In genomic region chr15:92809064-92809879, GRCh38 we compare ENCODE assay signal across 8 cellular contexts.
DNase-seq lines count a peak whose midpoint lies in the region; ATAC-seq and TF ChIP-seq lines count a peak whose summit lies in the region.

No MANE protein-coding gene starts in this region.

- H2BK5ac ChIP-seq in IMR-90 (ENCODE audit: low read depth, low read length, poor library complexity, severe bottlenecking), result peak overlapping the region; percentile 95

- BruUV-seq in IMR-90 (replicated peaks; lab: Mats Ljungman, UMichigan), result TSS peak; percentile 94

- H3K4me1 ChIP-seq in IMR-90 (ENCODE audit: control insufficient read depth, insufficient read depth, low read length) (peaks cover 11% of the 10 kb centered on the region), OCI-LY3 (ENCODE audit: low read length) (peaks cover 29% of the 10 kb centered on the region), mucosa of rectum (ENCODE audit: control insufficient read depth in 2 of 2, insufficient read depth in 2 of 2, low read length in 2 of 2) (peaks cover 5 to 26% of the 10 kb centered on the region in 2 donors)

- H4K5ac ChIP-seq in IMR-90 (ENCODE audit: low read depth, low read length), result peak overlapping the region; percentile 99

- H2AK9ac ChIP-seq in IMR-90 (replicated peaks; ENCODE audit: low read depth, low read length, poor library complexity), result peak overlapping the region; percentile 100

- POLR2A ChIA-PET in IMR-90 (lab: Charles Lee; ENCODE audit: unreplicated experiment), result interaction anchor here (0.6 to 3.5 kb wide), 10 partner anchors 8 to 125 kb away, joined by 3 to 19 read pairs (median 5); partner anchors contain the start of gene CHD2

- peak overlapping the region; percentile 100 for H3K4ac ChIP-seq in IMR-90 (ENCODE audit: low read depth, low read length)

- in situ Hi-C loops in IMR-90 (cut with MboI; ENCODE audit: low sequenced_read_pairs), result loop anchor here (25.0 kb wide), 1 partner anchor 1822 kb away; the partner anchor contains the start of gene PRC1

- peak overlapping the region; percentile 83 for H3K9ac ChIP-seq in IMR-90 (ENCODE audit: low read depth, low read length)
- H3K9ac ChIP-seq in OCI-LY3 (ENCODE audit: low read length), result peak overlapping the region; percentile 96
- H3K9ac ChIP-seq in mucosa of rectum (ENCODE audit: low read depth in 1 of 2, low read length in 2 of 2), result peak overlapping the region; percentile 91 to 95

- intact Hi-C loops in IMR-90 (cut with micrococcal nuclease), result loop anchor here (1.0 to 10.0 kb wide), 5 partner anchors 73 to 186 kb away; partner anchors contain the start of gene CHD2

- H3K27ac ChIP-seq in IMR-90 (ENCODE audit: insufficient read depth, low read length) (peak overlapping the region; percentile 91), OCI-LY3 (ENCODE audit: low read length) (peak overlapping the region; percentile 96), epithelial cell of prostate (peak overlapping the region; percentile 96), mucosa of rectum (ENCODE audit: low read depth in 2 of 2, low read length in 2 of 2) (peak overlapping the region; percentile 99 to 100)

- H2AK5ac ChIP-seq in IMR-90 (ENCODE audit: low read depth, low read length), result peak overlapping the region; percentile 98

- H4K20me1 ChIP-seq in IMR-90 (ENCODE audit: insufficient read depth, low read length), result no peaks in the 10 kb centered on the region
- H4K20me1 ChIP-seq in OCI-LY3 (ENCODE audit: insufficient read depth, low read length), result no peaks in the 10 kb centered on the region

- H2BK15ac ChIP-seq in IMR-90 (ENCODE audit: low read depth, low read length), result peak overlapping the region; percentile 93; the same call in 2 of the 3 replicates

- H3K18ac ChIP-seq in IMR-90 (ENCODE audit: low read depth, low read length), result peak overlapping the region; percentile 91

- peak overlapping the region; percentile 87 for H2BK20ac ChIP-seq in IMR-90 (ENCODE audit: low read depth, low read length)

- peak overlapping the region; percentile 96 to 97 for H4K8ac ChIP-seq in IMR-90 (ENCODE audit: low read depth in 2 of 2, low read length in 2 of 2)

- peak overlapping the region; percentile 99 for H4K91ac ChIP-seq in IMR-90 (ENCODE audit: insufficient read depth, low read depth, low read length)

- peak; percentile 91 for TF ChIP-seq RAD21 in IMR-90 (IDR thresholded peaks at IDR 0.05; ENCODE audit: low read length)

- H3K79me1 ChIP-seq in IMR-90 (ENCODE audit: low read depth in 1 of 2, low read length in 2 of 2), result peaks cover 12 to 34% of the 10 kb centered on the region in 2 experiments

- H3K9me1 ChIP-seq in IMR-90 (ENCODE audit: insufficient read depth, low read length), result no peaks in the 10 kb centered on the region

- ATAC-seq in GM21529 (IDR thresholded peaks at IDR 0.05; ENCODE audit: unreplicated experiment) (peak; percentile 80), IMR-90 (ENCODE audit: low read depth) (peak; percentile 77)

- H3K4me3 ChIP-seq in IMR-90 (ENCODE audit: insufficient read depth, low read depth, low read length), result peak overlapping the region; percentile 44
- peak overlapping the region; percentile 84 for H3K4me3 ChIP-seq in OCI-LY3 (ENCODE audit: low read length)
- H3K4me3 ChIP-seq in mucosa of rectum (ENCODE audit: low read length in 2 of 2), result peak overlapping the region; percentile 80 to 89

- H3K27me3 ChIP-seq in IMR-90 (ENCODE audit: control insufficient read depth, insufficient read depth, low read length), result no peaks in the 10 kb centered on the region
- no peaks in the 10 kb centered on the region for H3K27me3 ChIP-seq in OCI-LY3 (ENCODE audit: low read depth, low read length)
- no peaks in the 10 kb centered on the region for H3K27me3 ChIP-seq in mucosa of rectum (ENCODE audit: control insufficient read depth in 2 of 2, insufficient read depth in 2 of 2, low read length in 2 of 2)

- H3K79me2 ChIP-seq in OCI-LY3 (ENCODE audit: low read length), result peaks cover 9% of the 10 kb centered on the region

- H3K36me3 ChIP-seq in IMR-90 (ENCODE audit: control insufficient read depth, insufficient read depth, low read length), result no peaks in the 10 kb centered on the region
- no peaks in the 10 kb centered on the region for H3K36me3 ChIP-seq in OCI-LY3 (replicated peaks; ENCODE audit: low read depth, low read length)
- H3K36me3 ChIP-seq in mucosa of rectum (ENCODE audit: control insufficient read depth in 2 of 2, insufficient read depth in 2 of 2, low read length in 2 of 2), result no peaks in the 10 kb centered on the region

- H3K9me3 ChIP-seq in IMR-90 (ENCODE audit: control insufficient read depth, insufficient read depth, low read length), result no peaks in the 10 kb centered on the region
- no peaks in the 10 kb centered on the region for H3K9me3 ChIP-seq in OCI-LY3 (ENCODE audit: insufficient read depth, low read length)
- no peaks in the 10 kb centered on the region for H3K9me3 ChIP-seq in mucosa of rectum (ENCODE audit: control insufficient read depth in 2 of 2, low read length in 2 of 2)

- TF ChIP-seq CTCF in IMR-90 (conservative IDR thresholded peaks at IDR 0.05; ENCODE audit: low read depth, low read length) (peak; percentile 98), OCI-LY3 (IDR thresholded peaks at IDR 0.05; ENCODE audit: low read depth, low read length) (peak; percentile 92)

- H3K4me2 ChIP-seq in IMR-90 (ENCODE audit: low read depth, low read length), result peak overlapping the region; percentile 82
- peak overlapping the region; percentile 85 for H3K4me2 ChIP-seq in OCI-LY3 (ENCODE audit: low read length)

- TF ChIP-seq POLR2A in IMR-90 (IDR thresholded peaks at IDR 0.05; ENCODE audit: low read depth, low read length), result peak; percentile 71; the same call in 1 of the 2 replicates

- CTCF ChIA-PET in IMR-90 (lab: Yijun Ruan, JAX), result interaction anchor here (0.6 to 1.7 kb wide), 11 partner anchors 10 to 171 kb away, joined by 3 to 7 read pairs (median 3); partner anchors contain the start of gene CHD2

- H3K23ac ChIP-seq in IMR-90 (ENCODE audit: low read depth, low read length), result peak overlapping the region; percentile 100

- peak overlapping the region; percentile 100 for H3K14ac ChIP-seq in IMR-90 (replicated peaks; ENCODE audit: low read depth, low read length)

- WGBS in IMR-90 (ENCODE audit: extremely low coverage in 2 of 2, insufficient read length in 1 of 2), 2 experiments, result 2% methylated on average over 30 of the region's 80 CpGs; no CpG with 5 or more reads in 1 of the 2 experiments

- peak; percentile 97 for DNase-seq in DMS53 (lab: John Stamatoyannopoulos, UW)
- DNase-seq in IMR-90, result peak; percentile 96
- peak; percentile 96 for DNase-seq in activated T-cell treated with anti-CD3 and anti-CD28 coated beads for 4 hours
- DNase-seq in epithelial cell of prostate (ENCODE audit: low read depth, low spot score), result peak; percentile 83
- DNase-seq in stimulated activated CD8-positive, alpha-beta memory T cell treated with anti-CD3 and anti-CD28 coated beads, Interleukin-4, amount 100 ng/mL, for 4 hours (ENCODE audit: low read depth in 2 of 2, low spot score in 1 of 2), result peak; percentile 94 to 98

- H2AFZ ChIP-seq in IMR-90 (replicated peaks; ENCODE audit: low read length, poor library complexity) (peak overlapping the region; percentile 91), OCI-LY3 (ENCODE audit: low read depth, low read length) (0 out of 2 replicates have a peak overlapping the region, but pooled peaks have one; percentile 10)

- peak overlapping the region; percentile 96 for H2BK120ac ChIP-seq in IMR-90 (ENCODE audit: low read depth, low read length)

- peak overlapping the region; percentile 100 for H3K56ac ChIP-seq in IMR-90 (ENCODE audit: extremely low read depth, insufficient read depth, low read length)

- dilution Hi-C loops in IMR-90 (cut with HindIII; ENCODE audit: low sequenced_read_pairs, unreplicated experiment), result loop anchor here (25.0 kb wide), 1 partner anchor 128 kb away; no protein-coding TSS in a partner anchor

TF ChIP-seq in IMR-90, 13 proteins besides CTCF, POLR2A, EP300 and RAD21:
- peak; percentile 4; the same call in 1 of the 2 replicates for TF ChIP-seq FOS (IDR thresholded peaks at IDR 0.05; ENCODE audit: low read depth, low read length)
- 0 out of 2 replicates have a peak, but pooled peaks have one; percentile 6 for TF ChIP-seq MAFK (IDR thresholded peaks at IDR 0.05; ENCODE audit: low read depth, low read length)
- TF ChIP-seq SMC3 (IDR thresholded peaks at IDR 0.05; ENCODE audit: low read depth, low read length), result peak; percentile 79
- peak; percentile 25; the same call in 1 of the 2 replicates for TF ChIP-seq NFE2L2 (IDR thresholded peaks at IDR 0.05; ENCODE audit: low read depth, low read length)
- peak; percentile 97; the same call in 1 of the 2 replicates for TF ChIP-seq MXI1 (IDR thresholded peaks at IDR 0.05; ENCODE audit: borderline replicate concordance, low read depth, low read length)
- TF ChIP-seq MAZ (IDR thresholded peaks at IDR 0.05; ENCODE audit: borderline replicate concordance, low read depth, low read length), result no peak; the same call in none of the 2 replicates
- TF ChIP-seq USF2 (IDR thresholded peaks at IDR 0.05; ENCODE audit: low read depth, low read length), result peak; percentile 89
- 0 out of 2 replicates have a peak, but pooled peaks have one; percentile 28 for TF ChIP-seq RFX5 (IDR thresholded peaks at IDR 0.05; ENCODE audit: low read depth, low read length)
- no peak for TF ChIP-seq CHD1 (IDR thresholded peaks at IDR 0.05; ENCODE audit: low read depth, low read length)
- TF ChIP-seq BHLHE40 (IDR thresholded peaks at IDR 0.05; ENCODE audit: low read depth, low read length), result peak; percentile 27; the same call in 1 of the 2 replicates
- TF ChIP-seq CEBPB (IDR thresholded peaks at IDR 0.05; ENCODE audit: low read depth, low read length), result no peak
- TF ChIP-seq ELK1 (IDR thresholded peaks at IDR 0.05; ENCODE audit: borderline replicate concordance, low read depth, low read length), result peak; percentile 69
- peak; percentile 17 for TF ChIP-seq RCOR1 (IDR thresholded peaks at IDR 0.05; ENCODE audit: insufficient replicate concordance, low read length)

Comparison
In these comparisons a context has a peak if more than half of its experiments do, and no peak if none do; other contexts are left out.
1. Peak in every context shown above with its lines: DNase-seq, ATAC-seq, H3K4me3 ChIP-seq and H3K27ac ChIP-seq.